ENCODE assay signal across 27 cellular contexts in the genomic region with DNA sequence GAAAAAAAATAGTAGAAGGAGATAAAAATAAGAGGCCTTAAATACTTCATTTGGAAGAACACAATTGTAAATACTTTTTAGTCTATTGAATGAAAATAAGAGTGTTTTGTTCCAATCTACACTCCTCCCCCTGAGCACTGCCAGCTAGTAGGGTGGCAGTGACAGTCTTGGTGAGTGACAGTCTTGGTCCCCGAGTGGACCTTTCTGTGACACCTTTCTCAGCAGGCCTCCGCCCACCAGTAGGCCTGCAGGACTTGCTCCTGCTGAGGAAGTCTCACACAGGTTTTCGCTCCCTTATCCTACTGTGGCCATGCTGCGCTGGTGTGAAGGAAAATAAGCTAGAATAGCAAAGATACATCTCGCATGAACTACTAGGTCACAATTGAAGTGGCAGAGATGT.
"Had no signal": no experiment of that assay in that cellular context is flagged by ENCODE, and none has a peak within 500 bp of the region (broad histone marks: within the 10 kb centered on the region; RNA-seq: fewer than 3 reads in every experiment).

No MANE protein-coding gene starts in this region.

- H3K27ac ChIP-seq: heart right ventricle, hepatocyte, left lung, lower lobe of right lung, pancreas, psoas muscle, right atrium auricular region, right lobe of liver, transverse colon, uterus had no signal

- H3K27me3 Mint-ChIP-seq: naive B cell; stimulated activated memory B cell treated with anti-CD40 and anti-IgM and Interleukin-4, amounts not matched to agents 10 μg/mL and 1 μg/mL and 100 μg/mL, for 72 hours; stimulated activated naive CD8-positive, alpha-beta T cell treated with anti-CD3 and anti-CD28 coated beads, Interleukin-15, amount 100 ng/mL, for 72 hours had no signal

- H3K4me2 ChIP-seq: hepatocyte, smooth muscle cell had no signal

- DNase-seq: heart right ventricle; kidney; left colon; left lung; lower lobe of right lung; mammary epithelial cell; mesenchymal stem cell; naive B cell; natural killer cell; nephron progenitor cell; pancreas; psoas muscle; right lobe of liver; stimulated activated CD4-positive, alpha-beta T cell treated with anti-CD3 and anti-CD28 coated beads, Interleukin-1b, Interleukin-23, amount 100 ng/mL, for 48 hours; stimulated activated CD4-positive, alpha-beta T cell treated with anti-CD3 and anti-CD28 coated beads, Interleukin-2, amount 100 ng/mL, for 48 hours; stimulated activated CD4-positive, alpha-beta T cell treated with anti-CD3 and anti-CD28 coated beads, Interleukin-4, amount 100 ng/mL, for 4 hours; stimulated activated CD8-positive, alpha-beta memory T cell treated with anti-CD3 and anti-CD28 coated beads, Interleukin-4, amount 100 ng/mL, for 48 hours; stimulated activated naive CD4-positive, alpha-beta T cell treated with Interleukin-2 at 50 U/mL for 16 hours; stimulated activated naive CD8-positive, alpha-beta T cell treated with anti-CD3 and anti-CD28 coated beads, Interleukin-15, amount 100 ng/mL, for 72 hours; substantia nigra; transverse colon; uterus had no signal

- H3K4me1 Mint-ChIP-seq: mesothelial cell of epicardium; naive B cell; natural killer cell; nephron progenitor cell; stimulated activated memory B cell treated with anti-CD40 and anti-IgM and Interleukin-4, amounts not matched to agents 10 μg/mL and 1 μg/mL and 100 μg/mL, for 72 hours; stimulated activated naive CD8-positive, alpha-beta T cell treated with anti-CD3 and anti-CD28 coated beads, Interleukin-15, amount 100 ng/mL, for 72 hours had no signal

- H3K36me3 Mint-ChIP-seq: mesothelial cell of epicardium; naive B cell; natural killer cell; stimulated activated memory B cell treated with anti-CD40 and anti-IgM and Interleukin-4, amounts not matched to agents 10 μg/mL and 1 μg/mL and 100 μg/mL, for 72 hours had no signal

- H3K9me3 Mint-ChIP-seq: mesothelial cell of epicardium; nephron progenitor cell; stimulated activated memory B cell treated with anti-CD40 and anti-IgM and Interleukin-4, amounts not matched to agents 10 μg/mL and 1 μg/mL and 100 μg/mL, for 72 hours; stimulated activated naive CD8-positive, alpha-beta T cell treated with anti-CD3 and anti-CD28 coated beads, Interleukin-15, amount 100 ng/mL, for 72 hours had no signal

- H3K4me3 Mint-ChIP-seq: mesothelial cell of epicardium; naive B cell; natural killer cell; nephron progenitor cell; stimulated activated memory B cell treated with anti-CD40 and anti-IgM and Interleukin-4, amounts not matched to agents 10 μg/mL and 1 μg/mL and 100 μg/mL, for 72 hours; stimulated activated naive CD8-positive, alpha-beta T cell treated with anti-CD3 and anti-CD28 coated beads, Interleukin-15, amount 100 ng/mL, for 72 hours had no signal

- H3K27ac Mint-ChIP-seq: mesothelial cell of epicardium; natural killer cell; nephron progenitor cell; stimulated activated memory B cell treated with anti-CD40 and anti-IgM and Interleukin-4, amounts not matched to agents 10 μg/mL and 1 μg/mL and 100 μg/mL, for 72 hours; stimulated activated naive CD8-positive, alpha-beta T cell treated with anti-CD3 and anti-CD28 coated beads, Interleukin-15, amount 100 ng/mL, for 72 hours had no signal

- H2AFZ ChIP-seq: hepatocyte had no signal

- H3K4me3 ChIP-seq: heart right ventricle, hepatocyte, left lung, lower lobe of right lung, pancreas, psoas muscle, right atrium auricular region, right lobe of liver, smooth muscle cell, transverse colon, uterus had no signal

- H3K27me3 ChIP-seq: heart right ventricle, hepatocyte, left lung, pancreas, right atrium auricular region, right lobe of liver, transverse colon, uterus had no signal

- H3K79me2 ChIP-seq: hepatocyte had no signal

- H3K4me1 ChIP-seq: heart right ventricle, left lung, lower lobe of right lung, pancreas, psoas muscle, right atrium auricular region, right lobe of liver, transverse colon, uterus had no signal

- H3K36me3 ChIP-seq: heart right ventricle, left lung, lower lobe of right lung, pancreas, right atrium auricular region, right lobe of liver, transverse colon, uterus had no signal

- H3K9me3 ChIP-seq: heart right ventricle, left lung, lower lobe of right lung, pancreas, right atrium auricular region, right lobe of liver, transverse colon, uterus had no signal
